Comparison of ENCODE assay signal across 34 cellular contexts in genomic region chr9:113822315-113822714, GRCh38.
"Had no signal": no experiment of that assay in that cellular context is flagged by ENCODE, and none has a peak within 500 bp of the region (broad histone marks: within the 10 kb centered on the region; RNA-seq: fewer than 3 reads in every experiment).

No MANE protein-coding gene starts in this region.

- H3K4me1 Mint-ChIP-seq: activated B cell treated with CpG ODN at 0.5 μM for 24 hours; activated CD4-positive, alpha-beta T cell treated with anti-CD3 and anti-CD28 coated beads, Interleukin-2, amount 10 ng/mL, durations not matched to agents 24 days and 14 days; activated T-helper 17 cell treated with anti-CD3 and anti-CD28 coated beads, Interleukin-2, amount 50 U/mL, for 72 hours; T-cell; T-helper 17 cell had no signal

- H3K27me3 ChIP-seq: adrenal gland, body of pancreas, brain microvascular endothelial cell, breast epithelium had no signal

- H3K36me3 Mint-ChIP-seq: activated naive CD4-positive, alpha-beta T cell treated with anti-CD3 and anti-CD28 coated beads, Interleukin-2, amount 50 U/mL, for 72 hours; T-cell had no signal

- DNase-seq: activated B cell treated with CpG ODN at 0.5 μM for 24 hours; activated CD4-positive, alpha-beta memory T cell treated with anti-CD3 and anti-CD28 coated beads for 36 hours; activated CD4-positive, alpha-beta T cell treated with anti-CD3 and anti-CD28 coated beads for 4 hours; activated CD4-positive, alpha-beta T cell treated with anti-CD3 and anti-CD28 coated beads, Interleukin-2, amount 10 ng/mL, durations not matched to agents 24 days and 14 days; activated CD4-positive, alpha-beta T cell treated with anti-CD3 and anti-CD28 coated beads, Interleukin-2, amount 50 U/mL, for 1 hour; activated CD4-positive, alpha-beta T cell treated with anti-CD3 and anti-CD28 coated beads, Interleukin-2, amount 50 U/mL, for 4 hours; activated CD4-positive, CD25-positive, alpha-beta regulatory T cell treated with anti-CD3 and anti-CD28 coated beads, Interleukin-2, amount 50 U/mL, for 72 hours; activated CD8-positive, alpha-beta memory T cell treated with anti-CD3 and anti-CD28 coated beads, Interleukin-2, amount 50 U/mL, for 4 hours; activated CD8-positive, alpha-beta T cell treated with anti-CD3 and anti-CD28 coated beads for 36 hours; activated effector memory CD4-positive, alpha-beta T cell treated with anti-CD3 and anti-CD28 coated beads, Interleukin-2, amount 50 U/mL, for 16 hours; activated gamma-delta T cell treated with Interleukin-2 at 50 U/mL for 16 hours; activated naive CD4-positive, alpha-beta T cell; activated naive CD4-positive, alpha-beta T cell treated with anti-CD3 and anti-CD28 coated beads for 36 hours; activated naive CD4-positive, alpha-beta T cell treated with anti-CD3 and anti-CD28 coated beads, Interleukin-2, amount 50 U/mL, for 16 hours; activated T-cell treated with anti-CD3 and anti-CD28 coated beads for 4 hours; activated T-cell treated with anti-CD3 and anti-CD28 coated beads, Interleukin-2, amount 50 U/mL, for 1 hour; activated T-cell treated with anti-CD3 and anti-CD28 coated beads, Interleukin-2, amount 50 U/mL, for 4 hours; activated T-cell treated with anti-CD3 and anti-CD28 coated beads, Interleukin-2, amount 50 U/mL, for 72 hours; adrenal gland; amniotic stem cell; aorta; body of pancreas; brain microvascular endothelial cell; central memory CD4-positive, alpha-beta T cell; T-cell; T-helper 17 cell; T-helper 9 cell had no signal

- ATAC-seq: activated CD8-positive, alpha-beta T cell treated with anti-CD3 and anti-CD28 coated beads for 36 hours; activated naive CD4-positive, alpha-beta T cell treated with anti-CD3 and anti-CD28 coated beads, Interleukin-2, amount 50 U/mL, for 72 hours; activated T-cell treated with anti-CD3 and anti-CD28 coated beads, Interleukin-2, amount 50 U/mL, for 4 hours; activated T-cell treated with anti-CD3 and anti-CD28 coated beads, Interleukin-2, amount 50 U/mL, for 72 hours; activated T-helper 17 cell treated with anti-CD3 and anti-CD28 coated beads, Interleukin-2, amount 50 U/mL, for 72 hours; body of pancreas; T-cell; T-helper 17 cell had no signal

- H3K9me3 ChIP-seq: body of pancreas had no signal

- H3K27ac Mint-ChIP-seq: activated B cell treated with CpG ODN at 0.5 μM for 24 hours; activated CD4-positive, alpha-beta memory T cell treated with anti-CD3 and anti-CD28 coated beads for 36 hours; activated CD4-positive, alpha-beta T cell treated with anti-CD3 and anti-CD28 coated beads, Interleukin-2, amount 10 ng/mL, durations not matched to agents 24 days and 14 days; activated CD8-positive, alpha-beta T cell treated with anti-CD3 and anti-CD28 coated beads for 36 hours; activated naive CD4-positive, alpha-beta T cell treated with anti-CD3 and anti-CD28 coated beads for 36 hours; activated naive CD4-positive, alpha-beta T cell treated with anti-CD3 and anti-CD28 coated beads, Interleukin-2, amount 50 U/mL, for 72 hours; activated T-cell treated with anti-CD3 and anti-CD28 coated beads, Interleukin-2, amount 50 U/mL, for 72 hours; activated T-helper 1 cell treated with anti-CD3 and anti-CD28 coated beads, Interleukin-12 subunit alpha, Interleukin-12 subunit beta, Interleukin-2, Interleukin-4 antibody, amounts not matched to agents 30 ng/mL and 10 ng/mL and 1 ng/mL, durations not matched to agents 14 hours and 24 hours and 36 hours; activated T-helper 17 cell treated with anti-CD3 and anti-CD28 coated beads, Interleukin-2, amount 50 U/mL, for 72 hours; T-cell; T-helper 17 cell had no signal

- H3K4me1 ChIP-seq: adrenal gland, body of pancreas, breast epithelium had no signal

- H3K4me3 Mint-ChIP-seq: activated B cell treated with CpG ODN at 0.5 μM for 24 hours; activated CD4-positive, alpha-beta memory T cell treated with anti-CD3 and anti-CD28 coated beads for 36 hours; activated CD4-positive, alpha-beta T cell treated with anti-CD3 and anti-CD28 coated beads, Interleukin-2, amount 10 ng/mL, durations not matched to agents 24 days and 14 days; activated CD8-positive, alpha-beta T cell treated with anti-CD3 and anti-CD28 coated beads for 36 hours; activated naive CD4-positive, alpha-beta T cell treated with anti-CD3 and anti-CD28 coated beads for 36 hours; activated T-cell treated with anti-CD3 and anti-CD28 coated beads, Interleukin-2, amount 50 U/mL, for 4 hours; activated T-cell treated with anti-CD3 and anti-CD28 coated beads, Interleukin-2, amount 50 U/mL, for 72 hours; activated T-helper 1 cell treated with anti-CD3 and anti-CD28 coated beads, Interleukin-12 subunit alpha, Interleukin-12 subunit beta, Interleukin-2, Interleukin-4 antibody, amounts not matched to agents 30 ng/mL and 10 ng/mL and 1 ng/mL, durations not matched to agents 14 hours and 24 hours and 36 hours; activated T-helper 17 cell treated with anti-CD3 and anti-CD28 coated beads, Interleukin-2, amount 50 U/mL, for 72 hours; T-cell; T-helper 17 cell had no signal

- H3K27ac ChIP-seq: adrenal gland, body of pancreas, brain microvascular endothelial cell, breast epithelium, VCaP had no signal

- H3K4me3 ChIP-seq: adrenal gland, body of pancreas, breast epithelium had no signal

- H3K9me3 Mint-ChIP-seq: activated CD4-positive, alpha-beta memory T cell treated with anti-CD3 and anti-CD28 coated beads for 36 hours; activated T-helper 1 cell treated with anti-CD3 and anti-CD28 coated beads, Interleukin-12 subunit alpha, Interleukin-12 subunit beta, Interleukin-2, Interleukin-4 antibody, amounts not matched to agents 30 ng/mL and 10 ng/mL and 1 ng/mL, durations not matched to agents 14 hours and 24 hours and 36 hours had no signal

- FAIRE-seq: astrocyte, TTC549 had no signal

- H3K36me3 ChIP-seq: adrenal gland, brain microvascular endothelial cell, breast epithelium had no signal
